6 cellular contexts compared by ENCODE assay signal in genomic region chr2:74548285-74548918, GRCh38. TPM values are rescaled to one million over a fixed set of nuclear protein-coding genes. Genes with fewer than 3 reads are reported as not detected.
A peak's percentile ranks its signal among the peaks of the same experiment; 100 is the strongest.
DNase-seq lines count a peak whose midpoint lies in the region; ATAC-seq and TF ChIP-seq lines count a peak whose summit lies in the region.

No MANE protein-coding gene starts in this region.

- TF ChIP-seq CTCF in choroid plexus epithelial cell (conservative IDR thresholded peaks at IDR 0.05; ENCODE audit: low read depth, low read length) (no peak), progenitor cell of endocrine pancreas (IDR thresholded peaks at IDR 0.05; ENCODE audit: unreplicated experiment) (no peak)

- H3K4me3 ChIP-seq in choroid plexus epithelial cell (ENCODE audit: low read depth, low read length) = peak overlapping the region; percentile 58

- no peak for ATAC-seq in HG03097 (IDR thresholded peaks at IDR 0.05; ENCODE audit: low FRiP score, unreplicated experiment)

- peaks cover 32% of the 10 kb centered on the region for H3K27me3 Mint-ChIP-seq in progenitor cell of endocrine pancreas

- no peaks in the 10 kb centered on the region for H3K9me3 Mint-ChIP-seq in progenitor cell of endocrine pancreas (ENCODE audit: low read depth)

- H3K4me1 Mint-ChIP-seq in progenitor cell of endocrine pancreas (ENCODE audit: low read depth) = peaks cover 13% of the 10 kb centered on the region

- peak; percentile 21 for DNase-seq in NCI-H2107 (lab: John Stamatoyannopoulos, UW)
- DNase-seq in choroid plexus epithelial cell (ENCODE audit: low read depth) = no peak
- no peak for DNase-seq in progenitor cell of endocrine pancreas (ENCODE audit: low spot score, unreplicated experiment)
- DNase-seq in stimulated activated CD8-positive, alpha-beta memory T cell treated with anti-CD3 and anti-CD28 coated beads, Interleukin-4, amount 100 ng/mL, for 48 hours = no peak
- DNase-seq in HT-29 (ENCODE audit: low spot score) = no peak

- no peaks in the 10 kb centered on the region for H3K36me3 Mint-ChIP-seq in progenitor cell of endocrine pancreas (ENCODE audit: insufficient read depth)

- peak overlapping the region; percentile 59 for H3K27ac Mint-ChIP-seq in progenitor cell of endocrine pancreas

- peak overlapping the region; percentile 77 for H3K4me3 Mint-ChIP-seq in progenitor cell of endocrine pancreas (ENCODE audit: low read depth)

RNA-seq across cellular contexts. Expression of gene LOXL3, which starts 5.3 kb away (rescaled TPM):
- total RNA-seq in progenitor cell of endocrine pancreas = 23.4 and 24.2 TPM in 2 replicates
- 0.74 and 2.2 TPM in 2 replicates for total RNA-seq in HT-29 (2014; rRNA removed; shearing (Covaris generic))

RNA-seq across cellular contexts. Expression of gene DOK1, which starts 6.1 kb away (rescaled TPM):
- 18.5 and 20.9 TPM in 2 replicates for total RNA-seq in progenitor cell of endocrine pancreas
- total RNA-seq in HT-29 (2014; rRNA removed; shearing (Covaris generic)) = 17.9 and 18.3 TPM in 2 replicates

RNA-seq across cellular contexts. Expression of gene HTRA2, which starts 18.7 kb away (rescaled TPM):
- total RNA-seq in progenitor cell of endocrine pancreas = 35.9 and 41.9 TPM in 2 replicates
- total RNA-seq in HT-29 (2014; rRNA removed; shearing (Covaris generic)) = 44.7 and 49.2 TPM in 2 replicates

RNA-seq across cellular contexts. Expression of gene AUP1, which starts 18.9 kb away (rescaled TPM):
- total RNA-seq in progenitor cell of endocrine pancreas = 110 and 115 TPM in 2 replicates
- 222 and 224 TPM in 2 replicates for total RNA-seq in HT-29 (2014; rRNA removed; shearing (Covaris generic))

RNA-seq across cellular contexts. Expression of gene DQX1, which starts 22.4 kb away (rescaled TPM):
- total RNA-seq in progenitor cell of endocrine pancreas = 1.5 and 1.7 TPM in 2 replicates
- total RNA-seq in HT-29 (2014; rRNA removed; shearing (Covaris generic)) = 0.47 and 1.3 TPM in 2 replicates
